ENCODE assay signal across 8 cellular contexts in genomic region chr9:15510789-15511575, GRCh38. TPM values are rescaled to one million over a fixed set of nuclear protein-coding genes. Genes with fewer than 3 reads are reported as not detected.
DNase-seq lines count a peak whose midpoint lies in the region; ATAC-seq and TF ChIP-seq lines count a peak whose summit lies in the region.

Gene PSIP1 (minus strand): TSS chr9:15510970. CDS start chr9:15510188, 782 bp downstream.

- TF ChIP-seq CTCF in Caco-2 (IDR thresholded peaks at IDR 0.05; ENCODE audit: insufficient read depth in 1 of 2, low read depth in 1 of 2, low read length in 1 of 2, severe bottlenecking in 1 of 2, unreplicated experiment in 1 of 2) (no peak), mesothelial cell of epicardium (IDR thresholded peaks at IDR 0.05; ENCODE audit: unreplicated experiment) (no peak)

- no peaks in the 10 kb centered on the region for H3K36me3 ChIP-seq in Caco-2 (ENCODE audit: control insufficient read depth, insufficient read depth, low read length)

- in situ Hi-C loops in endometrial microvascular endothelial cells (cut with HindIII; ENCODE audit: inconsistent ontology term, low pct_unique_long_range_greater_than_20kb, low sequenced_read_pairs), result no loop called here

- H3K4me3 ChIP-seq in Caco-2 (ENCODE audit: low read depth, low read length), result peak within 1 kb of the TSS; percentile 79

- H3K36me3 Mint-ChIP-seq in Caco-2 (ENCODE audit: insufficient read depth, unreplicated experiment) (peaks cover 10% of the 10 kb centered on the region), mesothelial cell of epicardium (peaks cover 9% of the 10 kb centered on the region)

- H3K27me3 Mint-ChIP-seq in Caco-2 (ENCODE audit: insufficient read depth, unreplicated experiment) (peaks cover 3% of the 10 kb centered on the region), mesothelial cell of epicardium (ENCODE audit: low read depth) (no peaks in the 10 kb centered on the region)

- no peaks in the 10 kb centered on the region for H3K27me3 ChIP-seq in Caco-2 (replicated peaks; ENCODE audit: control insufficient read depth, insufficient read depth, low read length)

- H3K4me1 ChIP-seq in Caco-2, result peaks cover 4% of the 10 kb centered on the region; the same call in 1 of the 2 replicates

- intact Hi-C loops in Caco-2 (cut with micrococcal nuclease; ENCODE audit: unreplicated experiment), result loop anchor here (1.0 to 5.0 kb wide), 2 partner anchors 41 to 96 kb away; no protein-coding TSS in a partner anchor

- CTCF ChIA-PET in Caco-2 (lab: Charles Lee), result interaction anchor here (0.9 kb wide), 1 partner anchor 95 kb away, joined by 3 read pairs; no protein-coding TSS in a partner anchor

- no peaks in the 10 kb centered on the region for H3K9me3 Mint-ChIP-seq in Caco-2 (ENCODE audit: unreplicated experiment)
- H3K9me3 Mint-ChIP-seq in mesothelial cell of epicardium, result no peaks in the 10 kb centered on the region

- H3K9me3 ChIP-seq in Caco-2, result no peaks in the 10 kb centered on the region

- peak within 1 kb of the TSS; percentile 100 for H3K27ac Mint-ChIP-seq in Caco-2 (ENCODE audit: unreplicated experiment)
- H3K27ac Mint-ChIP-seq in mesothelial cell of epicardium, result peak within 1 kb of the TSS; percentile 100

- peak within 1 kb of the TSS; percentile 79 for H3K4me3 Mint-ChIP-seq in Caco-2 (ENCODE audit: unreplicated experiment)
- peak within 1 kb of the TSS; percentile 96 for H3K4me3 Mint-ChIP-seq in mesothelial cell of epicardium

- peak; percentile 64 to 78 for DNase-seq in Caco-2
- peak in 75 of 76 experiments; percentile 22 to 89 (median 73) for DNase-seq in HUDEP-2 (lab: John Stamatoyannopoulos, UW; ENCODE audit: unreplicated experiment in 76 of 76)
- DNase-seq in NOMO-1 treated with dmso at 0.1 percent for 144 hours (lab: John Stamatoyannopoulos, UW; ENCODE audit: unreplicated experiment), result peak; percentile 50
- peak; percentile 56 for DNase-seq in activated CD8-positive, alpha-beta memory T cell treated with anti-CD3 and anti-CD28 coated beads, Interleukin-2, amount 50 U/mL, for 1 hour (ENCODE audit: extremely low read depth)
- peak; percentile 64 to 84 for DNase-seq in mesothelial cell of epicardium (ENCODE audit: low spot score in 2 of 2, unreplicated experiment in 2 of 2)
- peak; percentile 62 to 69 for DNase-seq in stimulated activated CD8-positive, alpha-beta memory T cell treated with anti-CD3 and anti-CD28 coated beads, Interleukin-15, amount 100 ng/mL, for 4 hours (ENCODE audit: low read depth in 2 of 2)

- POLR2A ChIA-PET in Caco-2 (lab: Charles Lee), result interaction anchor here (1.2 kb wide), 1 partner anchor 42 kb away, joined by 6 read pairs; the partner anchor contains the start of gene CCDC171

- peak; percentile 78 for ATAC-seq in GM21390 (IDR thresholded peaks at IDR 0.05; ENCODE audit: unreplicated experiment)

- H3K4me1 Mint-ChIP-seq in Caco-2 (ENCODE audit: low read depth, unreplicated experiment) (no peaks in the 10 kb centered on the region), mesothelial cell of epicardium (peaks cover 29% of the 10 kb centered on the region)

- BruUV-seq in Caco-2 (replicated peaks; lab: Mats Ljungman, UMichigan), result no TSS peak

RNA-seq across cellular contexts. Expression of gene PSIP1, which starts in this region (rescaled TPM):
- 43.7 and 54.1 TPM in 2 replicates for total RNA-seq in Caco-2 (2022)
- total RNA-seq in endometrial microvascular endothelial cells (ENCODE audit: inconsistent ontology term), result 63.9 TPM
- total RNA-seq in mesothelial cell of epicardium, result 97.3 to 103 TPM (median 98.7 TPM) in 3 replicates

Comparison
In these comparisons a context has a peak if more than half of its experiments do, and no peak if none do; other contexts are left out.
1. Peak in every context shown above with its lines: DNase-seq, ATAC-seq and H3K4me3 ChIP-seq.